ENCODE assay signal across 13 cellular contexts in the genomic region with DNA sequence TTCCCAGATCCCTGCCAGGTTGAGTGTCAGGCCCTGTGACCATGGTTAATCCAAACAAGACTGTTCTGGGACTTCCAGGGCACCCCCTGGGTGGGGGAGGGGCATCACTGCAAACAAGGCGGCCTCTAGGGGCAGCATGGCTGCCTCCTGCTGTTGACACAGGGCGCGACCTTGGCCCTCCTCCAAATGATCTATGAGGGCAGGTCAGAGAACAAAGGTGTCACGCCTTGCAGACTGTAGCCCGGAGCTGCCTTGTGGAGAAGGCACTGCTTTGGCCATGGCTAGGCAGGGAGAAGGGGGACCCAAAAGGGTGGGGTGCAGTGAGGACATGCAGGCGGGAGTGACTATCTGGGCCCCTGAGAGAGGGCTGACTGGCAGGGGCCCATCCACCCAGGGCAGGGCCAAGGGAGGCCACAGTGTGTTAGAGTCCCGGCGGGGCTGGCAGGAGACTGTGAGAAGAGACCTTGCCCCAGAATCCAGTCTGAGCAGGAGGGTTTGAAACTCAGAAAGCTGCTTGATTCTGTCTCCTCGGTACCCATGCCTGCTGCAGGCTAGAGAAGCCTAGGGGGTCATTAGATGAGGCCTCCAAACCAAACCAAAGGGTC. TPM values are rescaled to one million over a fixed set of nuclear protein-coding genes. Genes with fewer than 3 reads are reported as not detected.
DNase-seq lines count a peak whose midpoint lies in the region; ATAC-seq and TF ChIP-seq lines count a peak whose summit lies in the region.
"Had no signal": no experiment of that assay in that cellular context is flagged by ENCODE, and none has a peak within 500 bp of the region (broad histone marks: within the 10 kb centered on the region; RNA-seq: fewer than 3 reads in every experiment).

No MANE protein-coding gene starts in this region.

- DNase-seq in Caco-2 (peak; percentile 43 to 46), RWPE2 (ENCODE audit: low spot score) (peak; percentile 38), kidney epithelial cell (ENCODE audit: low read depth) (no peak), SK-N-DZ (ENCODE audit: low spot score) (no peak), natural killer cell (no peak), D341Med (ENCODE audit: low spot score) (no peak)
- DNase-seq: GF-D8, left ventricle myocardium inferior, NCI-H2171 had no signal

- CTCF ChIA-PET in Caco-2 (lab: Charles Lee), result interaction anchor here (0.7 to 1.4 kb wide), 2 partner anchors 82 to 203 kb away, joined by 3 to 4 read pairs; no protein-coding TSS in a partner anchor

- H3K27ac Mint-ChIP-seq in Caco-2 (ENCODE audit: unreplicated experiment) (no peak overlapping the region), natural killer cell (no peak overlapping the region)
- H3K27ac Mint-ChIP-seq: activated naive CD8-positive, alpha-beta T cell had no signal

- BruUV-seq in Caco-2 (replicated peaks; lab: Mats Ljungman, UMichigan), result no TSS peak

- ATAC-seq in RWPE2 (ENCODE audit: low read depth), result no peak
- ATAC-seq in HG03196 (IDR thresholded peaks at IDR 0.05; ENCODE audit: unreplicated experiment), result no peak
- no peak for ATAC-seq in natural killer cell

- H3K4me1 ChIP-seq in Caco-2 (0 out of 2 replicates have a peak, but pooled peaks cover 4% of the 10 kb centered on the region), RWPE2 (ENCODE audit: insufficient read depth, poor library complexity, severe bottlenecking) (no peaks in the 10 kb centered on the region)
- H3K4me1 ChIP-seq: left ventricle myocardium inferior had no signal

- H3K27me3 ChIP-seq in Caco-2 (replicated peaks; ENCODE audit: control insufficient read depth, insufficient read depth, low read length) (no peaks in the 10 kb centered on the region), RWPE2 (ENCODE audit: insufficient read depth, poor library complexity, severe bottlenecking) (no peaks in the 10 kb centered on the region), kidney epithelial cell (ENCODE audit: control insufficient read depth, insufficient read depth, low read length) (no peaks in the 10 kb centered on the region)

- no peaks in the 10 kb centered on the region for H3K9me3 ChIP-seq in Caco-2
- H3K9me3 ChIP-seq in RWPE2 (ENCODE audit: severe bottlenecking), result no peaks in the 10 kb centered on the region
- H3K9me3 ChIP-seq: left ventricle myocardium inferior had no signal

- H3K36me3 Mint-ChIP-seq in Caco-2 (ENCODE audit: insufficient read depth, unreplicated experiment), result no peaks in the 10 kb centered on the region
- no peaks in the 10 kb centered on the region for H3K36me3 Mint-ChIP-seq in natural killer cell
- H3K36me3 Mint-ChIP-seq: activated naive CD8-positive, alpha-beta T cell had no signal

- intact Hi-C loops in Caco-2 (cut with micrococcal nuclease; ENCODE audit: unreplicated experiment) (no loop called here), natural killer cell (cut with micrococcal nuclease) (no loop called here)

- no peaks in the 10 kb centered on the region for H3K27me3 Mint-ChIP-seq in Caco-2 (ENCODE audit: insufficient read depth, unreplicated experiment)
- no peaks in the 10 kb centered on the region for H3K27me3 Mint-ChIP-seq in natural killer cell (ENCODE audit: low read depth in 2 of 2)
- H3K27me3 Mint-ChIP-seq: activated naive CD8-positive, alpha-beta T cell had no signal

- TF ChIP-seq CTCF in Caco-2 (IDR thresholded peaks at IDR 0.05; ENCODE audit: insufficient read depth in 1 of 2, low read depth in 1 of 2, low read length in 1 of 2, severe bottlenecking in 1 of 2, unreplicated experiment in 1 of 2) (peak in 1 of 2 experiments; percentile 46), GM12874 (IDR thresholded peaks at IDR 0.05; ENCODE audit: insufficient read depth, low read depth, low read length) (peak; percentile 49), RWPE2 (IDR thresholded peaks at IDR 0.05; ENCODE audit: poor library complexity, severe bottlenecking) (no peak), kidney epithelial cell (IDR thresholded peaks at IDR 0.05; ENCODE audit: insufficient read depth, low read length, poor library complexity, severe bottlenecking) (peak; percentile 11), natural killer cell (IDR thresholded peaks at IDR 0.05) (no peak)

- no peaks in the 10 kb centered on the region for H3K4me1 Mint-ChIP-seq in Caco-2 (ENCODE audit: low read depth, unreplicated experiment)
- H3K4me1 Mint-ChIP-seq in natural killer cell, result no peaks in the 10 kb centered on the region

- H3K4me3 Mint-ChIP-seq in Caco-2 (ENCODE audit: unreplicated experiment) (no peak overlapping the region), natural killer cell (no peak overlapping the region)
- H3K4me3 Mint-ChIP-seq: activated naive CD8-positive, alpha-beta T cell had no signal

- POLR2A ChIA-PET in Caco-2 (lab: Charles Lee), result no interaction called here

- H3K9me3 Mint-ChIP-seq in Caco-2 (ENCODE audit: unreplicated experiment) (no peaks in the 10 kb centered on the region), natural killer cell (no peaks in the 10 kb centered on the region)

- no peak overlapping the region for H3K27ac ChIP-seq in RWPE2 (ENCODE audit: poor library complexity, severe bottlenecking)
- H3K27ac ChIP-seq: left ventricle myocardium inferior had no signal

- H3K4me3 ChIP-seq in Caco-2 (ENCODE audit: low read depth, low read length) (no peak overlapping the region), RWPE2 (ENCODE audit: severe bottlenecking) (no peak overlapping the region), kidney epithelial cell (ENCODE audit: low read depth, low read length) (no peak overlapping the region)
- H3K4me3 ChIP-seq: left ventricle myocardium inferior had no signal

- H3K36me3 ChIP-seq in Caco-2 (ENCODE audit: control insufficient read depth, insufficient read depth, low read length), result no peaks in the 10 kb centered on the region
- H3K36me3 ChIP-seq in RWPE2 (ENCODE audit: low read depth), result no peaks in the 10 kb centered on the region
- H3K36me3 ChIP-seq in kidney epithelial cell (ENCODE audit: control insufficient read depth, insufficient read depth, low read length), result no peaks in the 10 kb centered on the region
- H3K36me3 ChIP-seq: left ventricle myocardium inferior had no signal

RNA-seq across cellular contexts. Expression of a gene that starts 35.6 kb away (rescaled TPM):
- total RNA-seq in Caco-2 (2022) (0.07 TPM in 2 replicates), kidney epithelial cell (not detected in 2 replicates), natural killer cell (not detected)
- 3.6 and 3.8 TPM in 2 replicates for polyA plus RNA-seq in SK-N-DZ (2014; cell fraction: cytosol; rRNA removed)
- 4.2 and 14.3 TPM in 2 replicates for polyA plus RNA-seq in SK-N-DZ (2014; cell fraction: nucleus; rRNA removed)
- total RNA-seq: endothelial cell of umbilical vein, left ventricle myocardium inferior had no signal
- polyA plus RNA-seq: endothelial cell of umbilical vein had no signal

RNA-seq across cellular contexts. Expression of a gene that starts 50.8 kb away (rescaled TPM):
- total RNA-seq in Caco-2 (2022) (not detected in 2 replicates), kidney epithelial cell (not detected in 2 replicates), natural killer cell (not detected)
- 0.13 TPM in 1 of 2 replicates, not detected in the other for polyA plus RNA-seq in SK-N-DZ (2014; cell fraction: cytosol; rRNA removed)
- 0.15 TPM in 1 of 2 replicates, not detected in the other for polyA plus RNA-seq in SK-N-DZ (2014; cell fraction: nucleus; rRNA removed)
- total RNA-seq: endothelial cell of umbilical vein, left ventricle myocardium inferior had no signal
- polyA plus RNA-seq: endothelial cell of umbilical vein had no signal

Comparison
In these comparisons a context has a peak if more than half of its experiments do, and no peak if none do; other contexts are left out.
1. DNase-seq: peak in Caco-2 (2 of 2) and RWPE2 (single experiment); none in kidney epithelial cell (single experiment), SK-N-DZ (single experiment), natural killer cell (single experiment) and D341Med (single experiment).
2. CTCF ChIP-seq: peak in GM12874 (single experiment) and kidney epithelial cell (single experiment); none in RWPE2 (single experiment) and natural killer cell (single experiment).